8 cellular contexts compared by ENCODE assay signal in the genomic region with DNA sequence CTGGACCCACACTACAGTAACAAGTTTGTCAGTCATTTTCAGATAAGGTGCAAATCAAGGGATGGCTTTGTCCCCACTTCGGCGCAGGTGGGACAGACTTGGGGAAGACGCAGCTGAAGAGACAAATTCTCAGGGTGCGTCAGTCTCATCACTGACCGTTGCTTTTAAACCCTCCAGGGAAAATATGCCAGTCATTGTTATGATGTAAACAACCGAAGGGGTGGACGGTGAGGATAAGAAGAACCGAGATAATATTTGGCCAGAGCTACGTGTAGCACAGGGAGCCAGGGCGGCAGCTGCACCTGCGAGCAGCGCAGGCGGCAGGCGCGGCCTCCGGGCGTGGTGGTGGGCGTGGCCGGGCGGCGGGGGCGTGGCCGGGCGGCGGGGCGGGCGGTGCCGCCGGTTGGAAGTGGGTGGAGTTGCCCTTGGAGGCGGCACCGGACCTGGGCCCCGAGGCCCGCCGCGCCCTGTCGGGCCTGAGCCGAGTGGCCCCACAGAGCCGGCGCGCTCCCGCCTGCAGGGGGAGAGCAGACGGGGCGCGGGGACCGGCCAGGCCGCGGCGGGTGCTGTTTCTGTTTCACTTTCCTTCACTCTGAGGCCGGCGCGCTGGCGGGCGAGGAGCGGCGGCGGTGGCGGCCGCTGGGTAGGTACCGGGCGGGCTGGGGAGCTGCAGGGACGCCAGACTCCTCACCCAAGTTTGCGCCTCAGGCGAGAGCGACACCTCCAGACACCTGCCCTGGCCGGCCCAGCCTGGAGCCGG. TPM values are rescaled to one million over a fixed set of nuclear protein-coding genes. Genes with fewer than 3 reads are reported as not detected.
A peak's percentile ranks its signal among the peaks of the same experiment; 100 is the strongest.
DNase-seq lines count a peak whose midpoint lies in the region; ATAC-seq and TF ChIP-seq lines count a peak whose summit lies in the region.

TSS of gene PCGF5 (plus strand) at position 470 of the 760 bp plus-strand sequence. CDS start 2,209 bp downstream, outside the sequence.

- H3K27me3 ChIP-seq in MG63 (no peaks in the 10 kb centered on the region), osteoblast (ENCODE audit: insufficient read depth, low read length) (no peaks in the 10 kb centered on the region), testis (no peaks in the 10 kb centered on the region)

- TF ChIP-seq POLR2A in testis (IDR thresholded peaks at IDR 0.05): no peak

- H3K4me1 ChIP-seq in osteoblast (ENCODE audit: insufficient read depth, low read length) (peaks cover 24% of the 10 kb centered on the region), testis (no peaks in the 10 kb centered on the region)

- TF ChIP-seq CTCF in GM10248 (IDR thresholded peaks at IDR 0.05; ENCODE audit: control extremely low read depth, extremely low read depth, low read depth, missing control alignments) (peak; percentile 34), osteoblast (IDR thresholded peaks at IDR 0.05; ENCODE audit: extremely low read depth, low read depth, low read length) (peak; percentile 7), testis (IDR thresholded peaks at IDR 0.05) (peak in 2 of 3 experiments; percentile 12 to 23)

- ATAC-seq in activated naive CD4-positive, alpha-beta T cell treated with anti-CD3 and anti-CD28 coated beads, Interleukin-2, amount 50 U/mL, for 72 hours: peak; percentile 99

- peaks cover 18% of the 10 kb centered on the region for H4K20me1 ChIP-seq in osteoblast (ENCODE audit: insufficient read depth, low read length)

- H3K9me3 ChIP-seq in MG63 (no peaks in the 10 kb centered on the region), osteoblast (ENCODE audit: low read depth, low read length) (no peaks in the 10 kb centered on the region), testis (no peaks in the 10 kb centered on the region)

- intact Hi-C loops in testis (cut with DNase I; ENCODE audit: low total_unique reads): no loop called here

- POLR2A ChIA-PET in GM10248 (lab: Yijun Ruan, JAX): interaction anchor here (1.4 kb wide), 1 partner anchor 55 kb away, joined by 3 read pairs; no protein-coding TSS in a partner anchor

- DNase-seq in GM10248 (ENCODE audit: extremely low spot score) (peak; percentile 96), HCEC 1CT (peak; percentile 92), MG63 (peak; percentile 89), SKM-1 (lab: John Stamatoyannopoulos, UW; ENCODE audit: unreplicated experiment) (peak; percentile 56), glomerular endothelial cell (ENCODE audit: extremely low read depth, low read depth, low spot score) (no peak), osteoblast (ENCODE audit: insufficient read length, low spot score, missing footprints) (peak; percentile 99), testis (peak; percentile 90)
- peak; percentile 91 to 94 for DNase-seq in activated naive CD4-positive, alpha-beta T cell treated with anti-CD3 and anti-CD28 coated beads, Interleukin-2, amount 50 U/mL, for 72 hours (ENCODE audit: low spot score in 2 of 2)

- H3K36me3 ChIP-seq in MG63 (peaks cover 3% of the 10 kb centered on the region; the same call in 1 of the 2 replicates), osteoblast (ENCODE audit: insufficient read depth, low read length) (no peaks in the 10 kb centered on the region), testis (ENCODE audit: low read depth, missing control alignments) (no peaks in the 10 kb centered on the region)

- peak within 1 kb of the TSS; percentile 90 for H3K4me2 ChIP-seq in osteoblast (ENCODE audit: insufficient read depth, low read length)

- H3K9me3 Mint-ChIP-seq in activated naive CD4-positive, alpha-beta T cell treated with anti-CD3 and anti-CD28 coated beads, Interleukin-2, amount 50 U/mL, for 72 hours: no peaks in the 10 kb centered on the region

- peak within 1 kb of the TSS; percentile 85 to 93 for H3K27ac Mint-ChIP-seq in activated naive CD4-positive, alpha-beta T cell treated with anti-CD3 and anti-CD28 coated beads, Interleukin-2, amount 50 U/mL, for 72 hours

- H3K27ac ChIP-seq in osteoblast (ENCODE audit: low read depth, low read length): peak within 1 kb of the TSS; percentile 67
- H3K27ac ChIP-seq in testis: peak within 1 kb of the TSS; percentile 84 to 92

- WGBS in testis, 2 donors: 1 to 2% methylated on average over 10 to 46 of the region's 66 CpGs

- peak within 1 kb of the TSS; percentile 54 for H2AFZ ChIP-seq in osteoblast (ENCODE audit: low read length)

- H3K36me3 Mint-ChIP-seq in activated naive CD4-positive, alpha-beta T cell treated with anti-CD3 and anti-CD28 coated beads, Interleukin-2, amount 50 U/mL, for 72 hours: peaks cover 0 to 9% of the 10 kb centered on the region in 2 donors

- peaks cover 61% of the 10 kb centered on the region for H3K79me2 ChIP-seq in osteoblast (ENCODE audit: insufficient read depth, low read length)

- CTCF ChIA-PET in GM10248 (lab: Yijun Ruan, JAX): interaction anchor here (1.0 to 3.9 kb wide), 7 partner anchors 10 to 215 kb away, joined by 3 to 15 read pairs (median 5); no protein-coding TSS in a partner anchor

- peak within 1 kb of the TSS; percentile 72 for H3K4me3 ChIP-seq in MG63
- H3K4me3 ChIP-seq in osteoblast (ENCODE audit: insufficient read depth, low read length): peak within 1 kb of the TSS; percentile 76
- H3K4me3 ChIP-seq in testis: peak within 1 kb of the TSS; percentile 93 to 94

RNA-seq across cellular contexts. Expression of gene PCGF5, which starts in this region (rescaled TPM):
- 28.8 and 40.7 TPM in 2 replicates for total RNA-seq in MG63 (2014; rRNA removed; shearing (Covaris generic); ENCODE audit: low replicate concordance)
- 10 to 100 TPM; 29.1 to 37.5 TPM for total RNA-seq in activated naive CD4-positive, alpha-beta T cell treated with anti-CD3 and anti-CD28 coated beads, Interleukin-2, amount 50 U/mL, for 72 hours
- 22.8 and 27.5 TPM in 2 replicates for total RNA-seq in glomerular endothelial cell
- total RNA-seq in osteoblast: 84.9 and 99.2 TPM in 2 replicates
- 10 to 100 TPM; 36.8 to 50.2 TPM for total RNA-seq in testis
- 68.9 TPM for polyA plus RNA-seq in testis (ENCODE audit: insufficient read depth, low read depth, low replicate concordance)
